8 cellular contexts compared by ENCODE assay signal in genomic region chrX:357693-358471, GRCh38. TPM values are rescaled to one million over a fixed set of nuclear protein-coding genes. Genes with fewer than 3 reads are reported as not detected.
A peak's percentile ranks its signal among the peaks of the same experiment; 100 is the strongest.
DNase-seq lines count a peak whose midpoint lies in the region; ATAC-seq and TF ChIP-seq lines count a peak whose summit lies in the region.

No MANE protein-coding gene starts in this region.

- intact Hi-C loops in posterior vena cava (cut with DNase I) = no loop called here

- H3K27ac Mint-ChIP-seq in activated naive CD4-positive, alpha-beta T cell treated with anti-CD3 and anti-CD28 coated beads, Interleukin-2, amount 50 U/mL, for 72 hours = peak overlapping the region; percentile 88 to 92

- peaks cover 6 to 12% of the 10 kb centered on the region in 2 donors for H3K9me3 Mint-ChIP-seq in activated naive CD4-positive, alpha-beta T cell treated with anti-CD3 and anti-CD28 coated beads, Interleukin-2, amount 50 U/mL, for 72 hours

- ATAC-seq in SK-N-SH treated with all-trans-retinoic acid at 6 μM for 48 hours (peak; percentile 64), HG02571 (IDR thresholded peaks at IDR 0.05; ENCODE audit: unreplicated experiment) (no peak), GM19397 (IDR thresholded peaks at IDR 0.05; ENCODE audit: unreplicated experiment) (no peak)
- peak; percentile 94 to 96 for ATAC-seq in activated naive CD4-positive, alpha-beta T cell treated with anti-CD3 and anti-CD28 coated beads, Interleukin-2, amount 50 U/mL, for 72 hours

- peaks cover 49 to 61% of the 10 kb centered on the region in 2 donors for H3K36me3 Mint-ChIP-seq in activated naive CD4-positive, alpha-beta T cell treated with anti-CD3 and anti-CD28 coated beads, Interleukin-2, amount 50 U/mL, for 72 hours

- peak; percentile 80 for DNase-seq in EL
- DNase-seq in activated naive CD4-positive, alpha-beta T cell treated with anti-CD3 and anti-CD28 coated beads, Interleukin-2, amount 50 U/mL, for 72 hours (ENCODE audit: low spot score in 2 of 2) = peak in 1 of 2 donors; percentile 22
- peak; percentile 81 for DNase-seq in posterior vena cava (ENCODE audit: low spot score)
- DNase-seq in CD1c-positive myeloid dendritic cell (ENCODE audit: extremely low spot score) = no peak
- no peak for DNase-seq in midbrain (lab: John Stamatoyannopoulos, UW)

TF ChIP-seq in SK-N-SH treated with all-trans-retinoic acid at 6 μM for 48 hours, 23 proteins besides CTCF, POLR2A, EP300 and RAD21:
- TF ChIP-seq SNAI2 (CRISPR knock-in tag; IDR thresholded peaks at IDR 0.05) (no peak), ZFP3 (CRISPR knock-in tag; IDR thresholded peaks at IDR 0.05) (no peak), ZNF70 (CRISPR knock-in tag; IDR thresholded peaks at IDR 0.05) (no peak), ZNF565 (CRISPR knock-in tag; conservative IDR thresholded peaks at IDR 0.05; ENCODE audit: low read depth) (no peak), ZC3H10 (CRISPR knock-in tag; IDR thresholded peaks at IDR 0.05) (no peak), PATZ1 (CRISPR knock-in tag; IDR thresholded peaks at IDR 0.05; ENCODE audit: borderline replicate concordance) (no peak), ZNF8 (CRISPR knock-in tag; IDR thresholded peaks at IDR 0.05) (no peak), POU6F1 (CRISPR knock-in tag; IDR thresholded peaks at IDR 0.05; ENCODE audit: borderline replicate concordance, low read depth) (no peak), ESRRG (CRISPR knock-in tag; IDR thresholded peaks at IDR 0.05) (no peak), TCF4 (CRISPR knock-in tag; IDR thresholded peaks at IDR 0.05; ENCODE audit: borderline replicate concordance) (no peak), CSRNP3 (CRISPR knock-in tag; IDR thresholded peaks at IDR 0.05) (no peak), ZFP30 (CRISPR knock-in tag; IDR thresholded peaks at IDR 0.05) (no peak), PPARA (CRISPR knock-in tag; IDR thresholded peaks at IDR 0.05; ENCODE audit: borderline replicate concordance) (no peak), CSDC2 (CRISPR knock-in tag; IDR thresholded peaks at IDR 0.05) (no peak), OSR1 (CRISPR knock-in tag; IDR thresholded peaks at IDR 0.05) (no peak)

RNA-seq across cellular contexts. Expression of gene PPP2R3B, which starts 28.8 kb away (rescaled TPM):
- 10 to 100 TPM; 23.9 to 37.8 TPM for total RNA-seq in activated naive CD4-positive, alpha-beta T cell treated with anti-CD3 and anti-CD28 coated beads, Interleukin-2, amount 50 U/mL, for 72 hours
- 10 to 100 TPM; 17.9 to 23.4 TPM for total RNA-seq in posterior vena cava

RNA-seq across cellular contexts. Expression of gene GTPBP6, which starts 39.3 kb away (rescaled TPM):
- total RNA-seq in activated naive CD4-positive, alpha-beta T cell treated with anti-CD3 and anti-CD28 coated beads, Interleukin-2, amount 50 U/mL, for 72 hours = 10 to 100 TPM; 57.1 to 61.6 TPM
- 10 to 100 TPM; 31.1 to 34.9 TPM for total RNA-seq in posterior vena cava

Comparison
In these comparisons a context has a peak if more than half of its experiments do, and no peak if none do; other contexts are left out.
1. DNase-seq: peak in EL (single experiment) and posterior vena cava (single experiment); none in CD1c-positive myeloid dendritic cell (single experiment) and midbrain (single experiment).
2. ATAC-seq: peak in SK-N-SH treated with all-trans-retinoic acid at 6 μM for 48 hours (single experiment) and activated naive CD4-positive, alpha-beta T cell treated with anti-CD3 and anti-CD28 coated beads, Interleukin-2, amount 50 U/mL, for 72 hours (2 of 2); none in HG02571 (single experiment) and GM19397 (single experiment).